In genomic region chr20:37342231-37343177, GRCh38 we compare ENCODE assay signal across 16 cellular contexts. TPM values are rescaled to one million over a fixed set of nuclear protein-coding genes. Genes with fewer than 3 reads are reported as not detected.
A peak's percentile ranks its signal among the peaks of the same experiment; 100 is the strongest.
DNase-seq lines count a peak whose midpoint lies in the region; ATAC-seq and TF ChIP-seq lines count a peak whose summit lies in the region.
"Had no signal": no experiment of that assay in that cellular context is flagged by ENCODE, and none has a peak within 500 bp of the region (broad histone marks: within the 10 kb centered on the region; RNA-seq: fewer than 3 reads in every experiment).

No MANE protein-coding gene starts in this region.

- H3K4me3 ChIP-seq in fibroblast of the aortic adventitia (ENCODE audit: low read depth, low read length), result no peak overlapping the region
- H3K4me3 ChIP-seq: SJSA1, tibial artery had no signal

- peak overlapping the region; percentile 3 for H3K27ac Mint-ChIP-seq in activated CD8-positive, alpha-beta T cell treated with anti-CD3 and anti-CD28 coated beads, Interleukin-2, amount 10 ng/mL, durations not matched to agents 7 days and 5 days
- no peak overlapping the region for H3K27ac Mint-ChIP-seq in activated CD8-positive, alpha-beta T cell treated with anti-CD3 and anti-CD28 coated beads for 36 hours
- H3K27ac Mint-ChIP-seq in type B pancreatic cell (no peak overlapping the region), endothelial cell (ENCODE audit: unreplicated experiment) (no peak overlapping the region)

- DNase-seq in activated CD8-positive, alpha-beta T cell treated with anti-CD3 and anti-CD28 coated beads, Interleukin-2, amount 10 ng/mL, durations not matched to agents 7 days and 5 days, result no peak
- no peak for DNase-seq in activated CD8-positive, alpha-beta T cell treated with anti-CD3 and anti-CD28 coated beads for 36 hours
- DNase-seq in OCI-M1 (lab: John Stamatoyannopoulos, UW), result peak; percentile 4
- no peak for DNase-seq in fibroblast of the aortic adventitia (ENCODE audit: low read depth)
- no peak for DNase-seq in type B pancreatic cell (ENCODE audit: extremely low spot score, unreplicated experiment)
- no peak for DNase-seq in amniotic stem cell (lab: John Stamatoyannopoulos, UW)
- DNase-seq in endothelial cell (ENCODE audit: low spot score), result no peak
- DNase-seq: activated CD4-positive, alpha-beta T cell treated with anti-CD3 and anti-CD28 coated beads for 1 hour; erythroblast; GF-D8; NCI-H1105 treated with DMSO at 0.1 percent for 48 hours; NCI-H524 treated with DMSO at 0.1 percent for 48 hours had no signal

- no peaks in the 10 kb centered on the region for H3K36me3 Mint-ChIP-seq in activated CD8-positive, alpha-beta T cell treated with anti-CD3 and anti-CD28 coated beads, Interleukin-2, amount 10 ng/mL, durations not matched to agents 7 days and 5 days (ENCODE audit: low read depth)
- H3K36me3 Mint-ChIP-seq in activated CD8-positive, alpha-beta T cell treated with anti-CD3 and anti-CD28 coated beads for 36 hours (ENCODE audit: low read depth), result no peaks in the 10 kb centered on the region
- H3K36me3 Mint-ChIP-seq in type B pancreatic cell, result no peaks in the 10 kb centered on the region
- no peaks in the 10 kb centered on the region for H3K36me3 Mint-ChIP-seq in endothelial cell (ENCODE audit: low read depth, unreplicated experiment)

- H3K27me3 Mint-ChIP-seq in activated CD8-positive, alpha-beta T cell treated with anti-CD3 and anti-CD28 coated beads, Interleukin-2, amount 10 ng/mL, durations not matched to agents 7 days and 5 days (ENCODE audit: low read depth), result no peaks in the 10 kb centered on the region
- H3K27me3 Mint-ChIP-seq in activated CD8-positive, alpha-beta T cell treated with anti-CD3 and anti-CD28 coated beads for 36 hours, result no peaks in the 10 kb centered on the region
- H3K27me3 Mint-ChIP-seq in type B pancreatic cell (no peaks in the 10 kb centered on the region), endothelial cell (ENCODE audit: unreplicated experiment) (peaks cover 13% of the 10 kb centered on the region)
- H3K27me3 Mint-ChIP-seq: brain had no signal

- intact Hi-C loops in activated CD8-positive, alpha-beta T cell treated with anti-CD3 and anti-CD28 coated beads for 36 hours (cut with micrococcal nuclease), result no loop called here

- H3K9me3 Mint-ChIP-seq in activated CD8-positive, alpha-beta T cell treated with anti-CD3 and anti-CD28 coated beads, Interleukin-2, amount 10 ng/mL, durations not matched to agents 7 days and 5 days (ENCODE audit: insufficient read depth), result no peaks in the 10 kb centered on the region
- H3K9me3 Mint-ChIP-seq in activated CD8-positive, alpha-beta T cell treated with anti-CD3 and anti-CD28 coated beads for 36 hours, result no peaks in the 10 kb centered on the region
- H3K9me3 Mint-ChIP-seq in type B pancreatic cell, result no peaks in the 10 kb centered on the region
- no peaks in the 10 kb centered on the region for H3K9me3 Mint-ChIP-seq in endothelial cell (ENCODE audit: unreplicated experiment)

- POLR2A ChIA-PET in activated CD8-positive, alpha-beta T cell treated with anti-CD3 and anti-CD28 coated beads, Interleukin-2, amount 10 ng/mL, durations not matched to agents 7 days and 5 days (lab: Charles Lee), result interaction anchor here (1.0 kb wide), 1 partner anchor 53 kb away, joined by 4 read pairs; the partner anchor contains the start of gene MANBAL
- POLR2A ChIA-PET in activated CD8-positive, alpha-beta T cell treated with anti-CD3 and anti-CD28 coated beads for 36 hours (lab: Charles Lee), result no interaction called here

- CTCF ChIA-PET in activated CD8-positive, alpha-beta T cell treated with anti-CD3 and anti-CD28 coated beads, Interleukin-2, amount 10 ng/mL, durations not matched to agents 7 days and 5 days (lab: Charles Lee), result no interaction called here
- CTCF ChIA-PET in activated CD8-positive, alpha-beta T cell treated with anti-CD3 and anti-CD28 coated beads for 36 hours (lab: Charles Lee), result no interaction called here

- TF ChIP-seq CTCF in activated CD8-positive, alpha-beta T cell treated with anti-CD3 and anti-CD28 coated beads for 36 hours (IDR thresholded peaks at IDR 0.05), result no peak
- TF ChIP-seq CTCF in fibroblast of the aortic adventitia (IDR thresholded peaks at IDR 0.05; ENCODE audit: insufficient read depth, low read length) (peak; percentile 7), type B pancreatic cell (conservative IDR thresholded peaks at IDR 0.05) (peak; percentile 35), endothelial cell (IDR thresholded peaks at IDR 0.05; ENCODE audit: unreplicated experiment) (no peak)

- ATAC-seq in activated CD8-positive, alpha-beta T cell treated with anti-CD3 and anti-CD28 coated beads, Interleukin-2, amount 10 ng/mL, durations not matched to agents 7 days and 5 days, result no peak
- no peak for ATAC-seq in activated CD8-positive, alpha-beta T cell treated with anti-CD3 and anti-CD28 coated beads for 36 hours
- ATAC-seq in HG03460 (IDR thresholded peaks at IDR 0.05; ENCODE audit: unreplicated experiment), result no peak

- no peak overlapping the region for H3K4me3 Mint-ChIP-seq in activated CD8-positive, alpha-beta T cell treated with anti-CD3 and anti-CD28 coated beads, Interleukin-2, amount 10 ng/mL, durations not matched to agents 7 days and 5 days
- no peak overlapping the region for H3K4me3 Mint-ChIP-seq in activated CD8-positive, alpha-beta T cell treated with anti-CD3 and anti-CD28 coated beads for 36 hours
- no peak overlapping the region for H3K4me3 Mint-ChIP-seq in type B pancreatic cell
- H3K4me3 Mint-ChIP-seq in endothelial cell (ENCODE audit: unreplicated experiment), result no peak overlapping the region

- H3K4me1 Mint-ChIP-seq in activated CD8-positive, alpha-beta T cell treated with anti-CD3 and anti-CD28 coated beads, Interleukin-2, amount 10 ng/mL, durations not matched to agents 7 days and 5 days (ENCODE audit: low read depth), result peaks cover 36% of the 10 kb centered on the region
- peaks cover 16% of the 10 kb centered on the region for H3K4me1 Mint-ChIP-seq in activated CD8-positive, alpha-beta T cell treated with anti-CD3 and anti-CD28 coated beads for 36 hours (ENCODE audit: low read depth)
- H3K4me1 Mint-ChIP-seq in type B pancreatic cell (ENCODE audit: unreplicated experiment) (peaks cover 38% of the 10 kb centered on the region), endothelial cell (ENCODE audit: unreplicated experiment) (peaks cover 22% of the 10 kb centered on the region)

RNA-seq across cellular contexts. Expression of gene SRC, which starts 3.4 kb away (rescaled TPM):
- total RNA-seq in activated CD8-positive, alpha-beta T cell treated with anti-CD3 and anti-CD28 coated beads, Interleukin-2, amount 10 ng/mL, durations not matched to agents 7 days and 5 days, result 1 to 10 TPM; 3.2 to 6.5 TPM
- 1 to 10 TPM in 1 of 2 experiments, under 1 TPM in 1; 0.88 to 2.4 TPM for total RNA-seq in activated CD8-positive, alpha-beta T cell treated with anti-CD3 and anti-CD28 coated beads for 36 hours
- 11.0 and 19.1 TPM in 2 replicates for total RNA-seq in fibroblast of the aortic adventitia (ENCODE audit: low replicate concordance)
- total RNA-seq in type B pancreatic cell (ENCODE audit: low replicate concordance), result 56.0 and 70.3 TPM in 2 replicates
- 60.8 TPM for total RNA-seq in endothelial cell (ENCODE audit: unreplicated experiment)

RNA-seq across cellular contexts. Expression of gene MANBAL, which starts 53.0 kb away (rescaled TPM):
- total RNA-seq in activated CD8-positive, alpha-beta T cell treated with anti-CD3 and anti-CD28 coated beads, Interleukin-2, amount 10 ng/mL, durations not matched to agents 7 days and 5 days, result 10 to 100 TPM; 10.1 to 10.9 TPM
- total RNA-seq in activated CD8-positive, alpha-beta T cell treated with anti-CD3 and anti-CD28 coated beads for 36 hours, result 10 to 100 TPM; 11.1 to 12.1 TPM
- 12.8 and 27.6 TPM in 2 replicates for total RNA-seq in fibroblast of the aortic adventitia (ENCODE audit: low replicate concordance)
- 35.5 and 40.4 TPM in 2 replicates for total RNA-seq in type B pancreatic cell (ENCODE audit: low replicate concordance)
- 35.6 TPM for total RNA-seq in endothelial cell (ENCODE audit: unreplicated experiment)

Comparison
In these comparisons a context has a peak if more than half of its experiments do, and no peak if none do; other contexts are left out.
1. CTCF ChIP-seq: peak in fibroblast of the aortic adventitia (single experiment) and type B pancreatic cell (single experiment); none in activated CD8-positive, alpha-beta T cell treated with anti-CD3 and anti-CD28 coated beads for 36 hours (single experiment) and endothelial cell (single experiment).